Comparison of ENCODE assay signal across 12 cellular contexts in genomic region chr11:19605500-19606371, GRCh38.
DNase-seq lines count a peak whose midpoint lies in the region; ATAC-seq and TF ChIP-seq lines count a peak whose summit lies in the region.
"Had no signal": no experiment of that assay in that cellular context is flagged by ENCODE, and none has a peak within 500 bp of the region (broad histone marks: within the 10 kb centered on the region; RNA-seq: fewer than 3 reads in every experiment).

No MANE protein-coding gene starts in this region.

- no peak overlapping the region for H3K4me3 ChIP-seq in fibroblast of villous mesenchyme (ENCODE audit: low read depth, low read length)
- H3K4me3 ChIP-seq in skeletal muscle satellite cell (ENCODE audit: low read length): peak overlapping the region; percentile 11
- H3K4me3 ChIP-seq: breast epithelium, esophagus squamous epithelium had no signal

- no peaks in the 10 kb centered on the region for H3K9me3 ChIP-seq in skeletal muscle satellite cell (replicated peaks; ENCODE audit: low read length)
- H3K9me3 ChIP-seq: esophagus squamous epithelium had no signal

- no peaks in the 10 kb centered on the region for H3K27me3 ChIP-seq in skeletal muscle satellite cell (ENCODE audit: control insufficient read depth, insufficient read depth, low read length)
- H3K27me3 ChIP-seq: breast epithelium had no signal

- H3K4me2 ChIP-seq in skeletal muscle satellite cell (ENCODE audit: low read length): peak overlapping the region; percentile 42

- H3K36me3 ChIP-seq in skeletal muscle satellite cell (ENCODE audit: insufficient read depth, low read length): peaks cover 69% of the 10 kb centered on the region
- H3K36me3 ChIP-seq: breast epithelium, esophagus squamous epithelium had no signal

- no peak for ATAC-seq in GM19023 (IDR thresholded peaks at IDR 0.05; ENCODE audit: unreplicated experiment)
- ATAC-seq in esophagus mucosa: no peak
- no peak for ATAC-seq in HG03460 (IDR thresholded peaks at IDR 0.05; ENCODE audit: unreplicated experiment)

- DNase-seq in GM03348 (ENCODE audit: low spot score) (peak; percentile 81), NCI-H524 treated with DMSO at 0.1 percent for 48 hours (lab: John Stamatoyannopoulos, UW) (peak; percentile 38), fibroblast of villous mesenchyme (ENCODE audit: low read depth) (peak; percentile 51), G401 (ENCODE audit: low spot score) (no peak)
- DNase-seq: activated CD8-positive, alpha-beta memory T cell treated with anti-CD3 and anti-CD28 coated beads, Interleukin-2, amount 50 U/mL, for 4 hours; esophagus squamous epithelium; T-helper 2 cell had no signal

- TF ChIP-seq CTCF in fibroblast of villous mesenchyme (IDR thresholded peaks at IDR 0.05; ENCODE audit: insufficient read depth, low read depth, low read length): no peak

- in situ Hi-C loops in G401 (cut with HindIII; ENCODE audit: low sequenced_read_pairs): no loop called here

- H3K9ac ChIP-seq in skeletal muscle satellite cell (ENCODE audit: low read depth, low read length): peak overlapping the region; percentile 31

- peaks cover 78% of the 10 kb centered on the region for H3K4me1 ChIP-seq in skeletal muscle satellite cell (ENCODE audit: control insufficient read depth, insufficient read depth, low read length)
